Comparison of ENCODE assay signal across 10 cellular contexts in genomic region chr1:184215274-184215925, GRCh38.
"Had no signal": no experiment of that assay in that cellular context is flagged by ENCODE, and none has a peak within 500 bp of the region (broad histone marks: within the 10 kb centered on the region; RNA-seq: fewer than 3 reads in every experiment).

No MANE protein-coding gene starts in this region.

- H3K4me1 ChIP-seq: foreskin keratinocyte had no signal

- DNase-seq: activated CD4-positive, alpha-beta T cell treated with anti-CD3 and anti-CD28 coated beads, Interleukin-2, amount 50 U/mL, for 1 hour; activated CD4-positive, CD25-positive, alpha-beta regulatory T cell; activated naive CD4-positive, alpha-beta T cell treated with anti-CD3 and anti-CD28 coated beads, Interleukin-2, amount 50 U/mL, for 16 hours; adrenal gland; foreskin keratinocyte; head of caudate nucleus; left cardiac atrium; ovary; stimulated activated CD4-positive, alpha-beta T cell treated with anti-CD3 and anti-CD28 coated beads, Interleukin-2, amount 100 ng/mL, for 48 hours had no signal

- H3K27ac ChIP-seq: adrenal gland, foreskin keratinocyte, ovary had no signal

- H3K9me3 Mint-ChIP-seq: stimulated activated naive CD8-positive, alpha-beta T cell treated with anti-CD3 and anti-CD28 coated beads, Interleukin-15, Interleukin-2, amounts not matched to agents 100 ng/mL and 50 ng/mL, for 24 hours had no signal

- ATAC-seq: foreskin keratinocyte, left cardiac atrium had no signal

- H3K27me3 ChIP-seq: adrenal gland, foreskin keratinocyte, ovary had no signal

- H3K36me3 ChIP-seq: adrenal gland, ovary had no signal

- H3K4me3 ChIP-seq: adrenal gland, ovary had no signal

- H3K4me3 Mint-ChIP-seq: stimulated activated naive CD8-positive, alpha-beta T cell treated with anti-CD3 and anti-CD28 coated beads, Interleukin-15, Interleukin-2, amounts not matched to agents 100 ng/mL and 50 ng/mL, for 24 hours had no signal

- H3K27ac Mint-ChIP-seq: stimulated activated naive CD8-positive, alpha-beta T cell treated with anti-CD3 and anti-CD28 coated beads, Interleukin-15, Interleukin-2, amounts not matched to agents 100 ng/mL and 50 ng/mL, for 24 hours had no signal

- H3K9me3 ChIP-seq: adrenal gland, ovary had no signal
